In genomic region chr2:54704688-54705605, GRCh38 we compare ENCODE assay signal across 9 cellular contexts. TPM values are rescaled to one million over a fixed set of nuclear protein-coding genes. Genes with fewer than 3 reads are reported as not detected.
A peak's percentile ranks its signal among the peaks of the same experiment; 100 is the strongest.
DNase-seq lines count a peak whose midpoint lies in the region; ATAC-seq and TF ChIP-seq lines count a peak whose summit lies in the region.
"Had no signal": no experiment of that assay in that cellular context is flagged by ENCODE, and none has a peak within 500 bp of the region (broad histone marks: within the 10 kb centered on the region; RNA-seq: fewer than 3 reads in every experiment).

No MANE protein-coding gene starts in this region.

- in situ Hi-C loops in brain microvascular endothelial cell (cut with HindIII; ENCODE audit: low pct_ligation_motif_present, low sequenced_read_pairs) = no loop called here

- H3K27me3 Mint-ChIP-seq in activated naive CD4-positive, alpha-beta T cell treated with anti-CD3 and anti-CD28 coated beads, Interleukin-2, amount 10 ng/mL, durations not matched to agents 7 days and 5 days = peaks cover 24% of the 10 kb centered on the region

- peaks cover 16% of the 10 kb centered on the region for H3K4me1 ChIP-seq in lower lobe of right lung

- H3K27me3 ChIP-seq in lower lobe of right lung (ENCODE audit: low read depth) = peaks cover 4% of the 10 kb centered on the region
- no peaks in the 10 kb centered on the region for H3K27me3 ChIP-seq in brain microvascular endothelial cell (replicated peaks)

- H3K4me3 Mint-ChIP-seq in activated naive CD4-positive, alpha-beta T cell treated with anti-CD3 and anti-CD28 coated beads, Interleukin-2, amount 10 ng/mL, durations not matched to agents 7 days and 5 days = no peak overlapping the region

- H3K27ac Mint-ChIP-seq in activated naive CD4-positive, alpha-beta T cell treated with anti-CD3 and anti-CD28 coated beads, Interleukin-2, amount 10 ng/mL, durations not matched to agents 7 days and 5 days = no peak overlapping the region

- peak; percentile 70 for ATAC-seq in HG03159 (IDR thresholded peaks at IDR 0.05; ENCODE audit: unreplicated experiment)
- ATAC-seq in lower lobe of right lung = peak; percentile 53 to 62

- DNase-seq in NCI-H2029 treated with DMSO at 0.1 percent for 48 hours (lab: John Stamatoyannopoulos, UW) = peak; percentile 26
- DNase-seq in NCI-H2029 (lab: John Stamatoyannopoulos, UW) = no peak
- DNase-seq in NCI-H82 (lab: John Stamatoyannopoulos, UW) = peak; percentile 74
- peak; percentile 72 for DNase-seq in cerebellum (ENCODE audit: low spot score)
- DNase-seq in lower lobe of right lung = no peak
- DNase-seq in activated naive CD4-positive, alpha-beta T cell treated with anti-CD3 and anti-CD28 coated beads, Interleukin-2, amount 10 ng/mL, durations not matched to agents 7 days and 5 days = no peak
- no peak for DNase-seq in brain microvascular endothelial cell

- intact Hi-C loops in lower lobe of right lung (cut with DNase I) = no loop called here

- H3K36me3 Mint-ChIP-seq in activated naive CD4-positive, alpha-beta T cell treated with anti-CD3 and anti-CD28 coated beads, Interleukin-2, amount 10 ng/mL, durations not matched to agents 7 days and 5 days = no peaks in the 10 kb centered on the region

- peaks cover 13% of the 10 kb centered on the region for H3K4me1 Mint-ChIP-seq in activated naive CD4-positive, alpha-beta T cell treated with anti-CD3 and anti-CD28 coated beads, Interleukin-2, amount 10 ng/mL, durations not matched to agents 7 days and 5 days

- H3K4me3 ChIP-seq in lower lobe of right lung (no peak overlapping the region), brain microvascular endothelial cell (ENCODE audit: low read depth, low read length) (no peak overlapping the region)
- H3K4me3 ChIP-seq: BLaER1 had no signal

- TF ChIP-seq CTCF in lower lobe of right lung (IDR thresholded peaks at IDR 0.05) (peak; percentile 63), brain microvascular endothelial cell (IDR thresholded peaks at IDR 0.05; ENCODE audit: low read depth, low read length, missing control alignments) (no peak)

- H3K36me3 ChIP-seq in lower lobe of right lung (no peaks in the 10 kb centered on the region), brain microvascular endothelial cell (replicated peaks) (no peaks in the 10 kb centered on the region)
- H3K36me3 ChIP-seq: BLaER1 had no signal

- H3K27ac ChIP-seq in lower lobe of right lung (no peak overlapping the region), brain microvascular endothelial cell (no peak overlapping the region)
- H3K27ac ChIP-seq: BLaER1 had no signal

- CTCF ChIA-PET in activated naive CD4-positive, alpha-beta T cell treated with anti-CD3 and anti-CD28 coated beads, Interleukin-2, amount 10 ng/mL, durations not matched to agents 7 days and 5 days (lab: Charles Lee) = interaction anchor here (0.6 to 7.9 kb wide), 29 partner anchors 12 to 603 kb away, joined by 3 to 104 read pairs (median 5); no protein-coding TSS in a partner anchor

- no peaks in the 10 kb centered on the region for H3K9me3 ChIP-seq in lower lobe of right lung
- H3K9me3 ChIP-seq: BLaER1 had no signal

- no peaks in the 10 kb centered on the region for H3K9me3 Mint-ChIP-seq in activated naive CD4-positive, alpha-beta T cell treated with anti-CD3 and anti-CD28 coated beads, Interleukin-2, amount 10 ng/mL, durations not matched to agents 7 days and 5 days

RNA-seq across cellular contexts. Expression of gene EML6, which starts 18.5 kb away (rescaled TPM):
- total RNA-seq in cerebellum (23.0 TPM), lower lobe of right lung (2.5 TPM)

Comparison
In these comparisons a context has a peak if more than half of its experiments do, and no peak if none do; other contexts are left out.
1. DNase-seq: peak in NCI-H2029 treated with DMSO at 0.1 percent for 48 hours (single experiment), NCI-H82 (single experiment) and cerebellum (single experiment); none in NCI-H2029 (single experiment), lower lobe of right lung (single experiment), activated naive CD4-positive, alpha-beta T cell treated with anti-CD3 and anti-CD28 coated beads, Interleukin-2, amount 10 ng/mL, durations not matched to agents 7 days and 5 days (single experiment) and brain microvascular endothelial cell (single experiment).